Comparison of ENCODE assay signal across 2 cellular contexts in the genomic region with DNA sequence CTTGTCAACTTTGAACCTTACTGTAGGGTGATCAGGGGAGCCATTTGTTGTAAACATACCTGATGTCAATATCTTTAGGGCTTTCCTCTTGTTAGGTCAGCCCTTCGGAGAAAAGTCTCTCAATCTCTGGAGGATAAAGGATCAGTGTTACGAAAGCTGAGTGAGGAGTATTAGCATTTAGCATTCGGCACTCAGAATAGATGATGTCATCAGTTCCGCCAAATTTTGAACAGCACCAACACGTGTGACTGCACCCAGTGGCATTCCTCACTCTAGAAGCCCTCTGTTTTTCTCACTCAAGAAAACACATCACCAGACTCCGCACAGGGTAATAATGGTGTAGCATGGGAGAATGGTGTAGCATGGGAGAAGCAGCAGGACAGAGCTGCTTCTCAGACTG.
A peak's percentile ranks its signal among the peaks of the same experiment; 100 is the strongest.
TF ChIP-seq lines count a peak whose summit lies in the region.

No MANE protein-coding gene starts in this region.

TF ChIP-seq in A549, 52 proteins besides CTCF, POLR2A, EP300 and RAD21:
- no peak for TF ChIP-seq PHF8 (IDR thresholded peaks at IDR 0.05; ENCODE audit: borderline replicate concordance, low read depth)
- no peak for TF ChIP-seq RFX5 (IDR thresholded peaks at IDR 0.05)
- TF ChIP-seq NPAS2 (CRISPR knock-in tag; IDR thresholded peaks at IDR 0.05; ENCODE audit: borderline replicate concordance): no peak
- no peak for TF ChIP-seq TP53 (CRISPR knock-in tag; IDR thresholded peaks at IDR 0.05)
- TF ChIP-seq EHMT2 (IDR thresholded peaks at IDR 0.05; ENCODE audit: low read depth): no peak
- peak; percentile 26 for TF ChIP-seq MAFK (IDR thresholded peaks at IDR 0.05; ENCODE audit: partially characterized antibody)
- TF ChIP-seq ZFP36 (IDR thresholded peaks at IDR 0.05; ENCODE audit: borderline replicate concordance, partially characterized antibody): no peak
TF ChIP-seq in A549: peak in this region for 1.

TF ChIP-seq in H1, 55 proteins besides CTCF, POLR2A, EP300 and RAD21:
- no peak for TF ChIP-seq RFX5 (IDR thresholded peaks at IDR 0.05; ENCODE audit: borderline replicate concordance, low read depth, low read length)
- no peak for TF ChIP-seq EGR1 (IDR thresholded peaks at IDR 0.05; ENCODE audit: borderline replicate concordance, low read depth, low read length)
- TF ChIP-seq SUZ12 (IDR thresholded peaks at IDR 0.05; ENCODE audit: low read length): no peak
- no peak for TF ChIP-seq KDM1A (IDR thresholded peaks at IDR 0.05; ENCODE audit: borderline replicate concordance, low read length)
- TF ChIP-seq TAF1 (IDR thresholded peaks at IDR 0.05; ENCODE audit: low read depth, low read length): no peak
- TF ChIP-seq ASH2L (IDR thresholded peaks at IDR 0.05; ENCODE audit: low read length): no peak
- no peak for TF ChIP-seq GABPA (IDR thresholded peaks at IDR 0.05; ENCODE audit: borderline replicate concordance, insufficient read depth, low read length)
